In genomic region chr2:168652997-168653906, GRCh38 we compare ENCODE assay signal across 19 cellular contexts.
DNase-seq lines count a peak whose midpoint lies in the region; ATAC-seq, FAIRE-seq and TF ChIP-seq lines count a peak whose summit lies in the region.
"Had no signal": no experiment of that assay in that cellular context is flagged by ENCODE, and none has a peak within 500 bp of the region (broad histone marks: within the 10 kb centered on the region; RNA-seq: fewer than 3 reads in every experiment).

No MANE protein-coding gene starts in this region.

- no peak overlapping the region for H3K27ac ChIP-seq in K562 (ENCODE audit: extremely low read depth, low read depth, low read length)
- H3K27ac ChIP-seq in HepG2 (ENCODE audit: extremely low read length, insufficient read depth, low read length): no peak overlapping the region

- no peaks in the 10 kb centered on the region for H3K9me1 ChIP-seq in K562 (ENCODE audit: control insufficient read depth, insufficient read depth, low read length)

- peak; percentile 22 to 93 for DNase-seq in HAP-1 (ENCODE audit: low spot score in 2 of 2)
- no peak for DNase-seq in K562 (ENCODE audit: extremely low read depth in 1 of 4, low spot score in 3 of 4)
- DNase-seq in HepG2 (ENCODE audit: low spot score): peak; percentile 6
- no peak for DNase-seq in activated CD4-positive, alpha-beta T cell treated with anti-CD3 and anti-CD28 coated beads for 1 hour
- no peak for DNase-seq in DMS153 treated with DMSO at 0.1 percent for 48 hours (lab: John Stamatoyannopoulos, UW; ENCODE audit: unreplicated experiment)
- DNase-seq in SIG-M5 (lab: John Stamatoyannopoulos, UW): no peak
- DNase-seq: BE2C; CD4-positive, alpha-beta T cell; DMS79; IMR-90; Kasumi-1; NCI-H1105 treated with DMSO at 0.1 percent for 48 hours; NCI-H1694 treated with DMSO at 0.1 percent for 48 hours; NCI-H345; NCI-H526 treated with DMSO at 0.1 percent for 48 hours; RPMI8226 had no signal

- peak; percentile 35 for FAIRE-seq in K562 (lab: Jason Lieb, UNC)
- FAIRE-seq in HepG2 (lab: Jason Lieb, UNC): no peak
- FAIRE-seq: GM12878, H54 had no signal

- no peak for TF ChIP-seq RAD21 in K562 (CRISPR knock-in tag; conservative IDR thresholded peaks at IDR 0.05 in 1 of 2, IDR thresholded peaks at IDR 0.05 in 1 of 2)
- TF ChIP-seq RAD21 in HepG2 (CRISPR knock-in tag; IDR thresholded peaks at IDR 0.05): no peak

- TF ChIP-seq EP300 in K562 (IDR thresholded peaks at IDR 0.05; ENCODE audit: low read length) (no peak), HepG2 (IDR thresholded peaks at IDR 0.05; ENCODE audit: low read depth in 2 of 2, low read length in 2 of 2) (no peak), HepG2 (CRISPR knock-in tag; IDR thresholded peaks at IDR 0.05; ENCODE audit: borderline replicate concordance) (no peak)

- H4K20me1 ChIP-seq in K562 (replicated peaks; ENCODE audit: control insufficient read depth, insufficient read depth, low read length) (no peaks in the 10 kb centered on the region), HepG2 (ENCODE audit: insufficient read depth, low read length) (no peaks in the 10 kb centered on the region)

- H3K79me2 ChIP-seq in K562 (ENCODE audit: control insufficient read depth, insufficient read depth, low read length) (no peaks in the 10 kb centered on the region), HepG2 (ENCODE audit: insufficient read depth, low read length) (no peaks in the 10 kb centered on the region)

- in situ Hi-C loops in HAP-1 (cut with MboI; ENCODE audit: low sequenced_read_pairs): no loop called here
- in situ Hi-C loops in K562 (cut with MboI): no loop called here
- in situ Hi-C loops in HepG2 (cut with HindIII; ENCODE audit: extremely low pct_ligation_motif_present, low pct_unique_long_range_greater_than_20kb): no loop called here

- H3K36me3 ChIP-seq in HAP-1 (replicated peaks) (no peaks in the 10 kb centered on the region), K562 (ENCODE audit: control insufficient read depth, insufficient read depth, low read length) (no peaks in the 10 kb centered on the region), HepG2 (replicated peaks in 1 of 2; ENCODE audit: control insufficient read depth in 1 of 2, insufficient read depth in 2 of 2, low read length in 2 of 2) (no peaks in the 10 kb centered on the region)
- H3K36me3 ChIP-seq: BE2C had no signal

- no peak for ATAC-seq in K562
- ATAC-seq in HepG2: no peak
- no peak for ATAC-seq in GM19023 (IDR thresholded peaks at IDR 0.05; ENCODE audit: unreplicated experiment)
- ATAC-seq: GM12878 had no signal

- no peak overlapping the region for H3K4me2 ChIP-seq in K562 (ENCODE audit: insufficient read depth, low read length)
- no peak overlapping the region for H3K4me2 ChIP-seq in HepG2 (ENCODE audit: low read depth, low read length)

- H3K9me3 ChIP-seq in HAP-1 (no peaks in the 10 kb centered on the region), K562 (replicated peaks; ENCODE audit: control insufficient read depth, insufficient read depth, low read depth, low read length) (no peaks in the 10 kb centered on the region), HepG2 (ENCODE audit: low read length) (no peaks in the 10 kb centered on the region)
- H3K9me3 ChIP-seq: BE2C had no signal

- TF ChIP-seq CTCF in K562 (IDR thresholded peaks at IDR 0.05 in 2 of 3, conservative IDR thresholded peaks at IDR 0.05 in 1 of 3; ENCODE audit: insufficient read depth in 2 of 3, low read depth in 1 of 3, low read length in 3 of 3): no peak
- TF ChIP-seq CTCF in HepG2 (CRISPR knock-in tag; IDR thresholded peaks at IDR 0.05): no peak

- WGBS in K562 (ENCODE audit: insufficient coverage, low coverage, missing lambda C conversion rate): 42% methylated on average over 3 of the region's 3 CpGs
- 77% methylated on average over 3 of the region's 3 CpGs for WGBS in HepG2 (ENCODE audit: low lambda C conversion rate)

- BruUV-seq in K562 (replicated peaks; lab: Mats Ljungman, UMichigan): no TSS peak
- BruUV-seq in HepG2 (replicated peaks; lab: Mats Ljungman, UMichigan): no TSS peak

- H3K4me1 ChIP-seq in HAP-1: no peaks in the 10 kb centered on the region; the same call in 1 of the 2 replicates
- H3K4me1 ChIP-seq in K562 (replicated peaks in 1 of 2; ENCODE audit: control insufficient read depth in 2 of 2, insufficient read depth in 2 of 2, low read length in 2 of 2): no peaks in the 10 kb centered on the region
- no peaks in the 10 kb centered on the region for H3K4me1 ChIP-seq in HepG2 (ENCODE audit: insufficient read depth, low read length)
- H3K4me1 ChIP-seq: BE2C had no signal

- H3K27me3 ChIP-seq in HAP-1 (ENCODE audit: low read depth) (no peaks in the 10 kb centered on the region), K562 (ENCODE audit: control insufficient read depth in 2 of 2, insufficient read depth in 2 of 2, low read length in 2 of 2) (no peaks in the 10 kb centered on the region), HepG2 (ENCODE audit: control insufficient read depth in 1 of 2, insufficient read depth in 2 of 2, low read length in 2 of 2) (no peaks in the 10 kb centered on the region)
- H3K27me3 ChIP-seq: BE2C had no signal

- intact Hi-C loops in K562 (cut with micrococcal nuclease) (no loop called here), HepG2 (cut with micrococcal nuclease; ENCODE audit: unreplicated experiment) (no loop called here)

- CTCF ChIA-PET in K562 (lab: Yijun Ruan, JAX; ENCODE audit: low intra/inter-chr PET ratio): no interaction called here
- CTCF ChIA-PET in HepG2 (lab: Yijun Ruan, JAX; ENCODE audit: low intra/inter-chr PET ratio, low total read pairs): no interaction called here

- no peak overlapping the region for H3K4me3 ChIP-seq in HAP-1
- no peak overlapping the region for H3K4me3 ChIP-seq in K562
- H3K4me3 ChIP-seq in HepG2 (replicated peaks in 1 of 3; ENCODE audit: insufficient read depth in 1 of 3, low read depth in 2 of 3, low read length in 3 of 3): no peak overlapping the region
- H3K4me3 ChIP-seq: GM12878 had no signal

- no peak for TF ChIP-seq POLR2A in K562 (conservative IDR thresholded peaks at IDR 0.05)
- TF ChIP-seq POLR2A in HepG2 (IDR thresholded peaks at IDR 0.05; ENCODE audit: insufficient read depth in 1 of 2, low read depth in 2 of 2, low read length in 2 of 2): no peak

- POLR2A ChIA-PET in K562 (lab: Yijun Ruan, JAX) (interaction anchor here (0.7 to 1.9 kb wide), 3 partner anchors 9 to 1884 kb away, joined by 3 to 5 read pairs (median 5); no protein-coding TSS in a partner anchor), HepG2 (lab: Yijun Ruan, JAX) (no interaction called here)

- H2AFZ ChIP-seq in K562 (ENCODE audit: low read depth, low read length) (no peak overlapping the region), HepG2 (ENCODE audit: low read length) (no peak overlapping the region)

- no peak overlapping the region for H3K9ac ChIP-seq in K562 (ENCODE audit: insufficient read depth in 1 of 2, low read depth in 2 of 2, low read length in 2 of 2)
- no peak overlapping the region for H3K9ac ChIP-seq in HepG2 (ENCODE audit: insufficient read depth, low read depth, low read length)

TF ChIP-seq in K562, 482 proteins besides CTCF, POLR2A, EP300 and RAD21:
- peak; percentile 16 for TF ChIP-seq MEIS2 (IDR thresholded peaks at IDR 0.05; ENCODE audit: partially characterized antibody)
- TF ChIP-seq KLF6 (CRISPR knock-in tag; IDR thresholded peaks at IDR 0.05; ENCODE audit: borderline replicate concordance): no peak
- peak; percentile 60 for TF ChIP-seq ZNF316 (IDR thresholded peaks at IDR 0.05)
- TF ChIP-seq MAFG (tag; conservative IDR thresholded peaks at IDR 0.05): 0 out of 2 replicates have a peak, but pooled peaks have one; percentile 19
- TF ChIP-seq TFE3 (CRISPR knock-in tag; IDR thresholded peaks at IDR 0.05): no peak
- TF ChIP-seq C11orf30 (IDR thresholded peaks at IDR 0.05; ENCODE audit: low read depth): peak; percentile 48; the same call in 1 of the 2 replicates

TF ChIP-seq in HepG2, 621 proteins besides CTCF, POLR2A, EP300 and RAD21 (continues in another document):
- TF ChIP-seq NFATC3 (CRISPR knock-in tag; IDR thresholded peaks at IDR 0.05) (no peak), MAFF (IDR thresholded peaks at IDR 0.05; ENCODE audit: low read depth, low read length) (0 out of 2 replicates have a peak, but pooled peaks have one; percentile 7), ZNF567 (CRISPR knock-in tag; IDR thresholded peaks at IDR 0.05; ENCODE audit: borderline replicate concordance) (no peak), HOXD1 (CRISPR knock-in tag; IDR thresholded peaks at IDR 0.05) (no peak), CBX2 (IDR thresholded peaks at IDR 0.05; ENCODE audit: low read depth, low read length) (no peak), CBX2 (CRISPR knock-in tag; IDR thresholded peaks at IDR 0.05; ENCODE audit: low read depth) (no peak), MED1 (CRISPR knock-in tag; IDR thresholded peaks at IDR 0.05) (no peak), HNF1A (IDR thresholded peaks at IDR 0.05; ENCODE audit: low read depth) (no peak), HNF1A (CRISPR knock-in tag; IDR thresholded peaks at IDR 0.05; ENCODE audit: borderline replicate concordance) (no peak), ZNF720 (CRISPR knock-in tag; IDR thresholded peaks at IDR 0.05) (no peak), FOXC1 (CRISPR knock-in tag; IDR thresholded peaks at IDR 0.05; ENCODE audit: borderline replicate concordance) (no peak)

Comparison
In these comparisons a context has a peak if more than half of its experiments do, and no peak if none do; other contexts are left out.
1. DNase-seq: peak in HAP-1 (2 of 2) and HepG2 (single experiment); none in K562 (0 of 4), activated CD4-positive, alpha-beta T cell treated with anti-CD3 and anti-CD28 coated beads for 1 hour (single experiment), DMS153 treated with DMSO at 0.1 percent for 48 hours (single experiment) and SIG-M5 (single experiment).